Comparison of ENCODE assay signal across 15 cellular contexts in genomic region chr16:29736112-29736511, GRCh38. TPM values are rescaled to one million over a fixed set of nuclear protein-coding genes. Genes with fewer than 3 reads are reported as not detected.
DNase-seq lines count a peak whose midpoint lies in the region; ATAC-seq and TF ChIP-seq lines count a peak whose summit lies in the region.
"Had no signal": no experiment of that assay in that cellular context is flagged by ENCODE, and none has a peak within 500 bp of the region (broad histone marks: within the 10 kb centered on the region; RNA-seq: fewer than 3 reads in every experiment).

No MANE protein-coding gene starts in this region.

- POLR2A ChIA-PET in AG04450 (lab: Yijun Ruan, JAX) = no interaction called here

- DNase-seq in AG04450 (ENCODE audit: low read depth, low spot score) (no peak), ELR (ENCODE audit: low read depth) (peak; percentile 9), WERI-Rb-1 (peak; percentile 18), ureter (ENCODE audit: low spot score) (no peak), HAP-1 (ENCODE audit: low spot score in 2 of 2) (no peak)
- DNase-seq: activated T-cell treated with anti-CD3 and anti-CD28 coated beads, Interleukin-2, amount 50 U/mL, for 4 hours; islet precursor cell; midbrain; NCI-H2081; stimulated activated CD4-positive, alpha-beta T cell treated with anti-CD3 and anti-CD28 coated beads, Interleukin-2, amount 100 ng/mL, for 24 hours had no signal

- peaks cover 7% of the 10 kb centered on the region for H3K27me3 ChIP-seq in AG04450 (ENCODE audit: control insufficient read depth, insufficient read depth, low read length)
- no peaks in the 10 kb centered on the region for H3K27me3 ChIP-seq in WERI-Rb-1 (ENCODE audit: insufficient read depth, low read depth, severe bottlenecking)
- no peaks in the 10 kb centered on the region for H3K27me3 ChIP-seq in mucosa of rectum (ENCODE audit: control insufficient read depth in 2 of 2, insufficient read depth in 2 of 2, low read length in 2 of 2)
- H3K27me3 ChIP-seq in HAP-1 (ENCODE audit: low read depth) = no peaks in the 10 kb centered on the region

- H3K9ac ChIP-seq in mucosa of rectum (ENCODE audit: low read depth in 1 of 2, low read length in 2 of 2) = peak overlapping the region in 1 of 2 donors; percentile 24

- H3K36me3 ChIP-seq in WERI-Rb-1 (no peaks in the 10 kb centered on the region), mucosa of rectum (ENCODE audit: control insufficient read depth in 2 of 2, insufficient read depth in 2 of 2, low read length in 2 of 2) (no peaks in the 10 kb centered on the region), HAP-1 (replicated peaks) (no peaks in the 10 kb centered on the region)

- H3K9me3 ChIP-seq in AG04450 (ENCODE audit: control insufficient read depth, insufficient read depth, low read length) (no peaks in the 10 kb centered on the region), WERI-Rb-1 (ENCODE audit: severe bottlenecking) (no peaks in the 10 kb centered on the region), mucosa of rectum (ENCODE audit: control insufficient read depth in 2 of 2, low read length in 2 of 2) (no peaks in the 10 kb centered on the region), HAP-1 (no peaks in the 10 kb centered on the region)

- CTCF ChIA-PET in AG04450 (lab: Charles Lee) = no interaction called here

- in situ Hi-C loops in HAP-1 (cut with MboI; ENCODE audit: low sequenced_read_pairs) = no loop called here

- H3K4me1 ChIP-seq in mucosa of rectum (ENCODE audit: control insufficient read depth in 2 of 2, insufficient read depth in 2 of 2, low read length in 2 of 2) = peaks cover 23 to 47% of the 10 kb centered on the region in 2 donors
- H3K4me1 ChIP-seq in HAP-1 = no peaks in the 10 kb centered on the region

- ATAC-seq in GM18867 (IDR thresholded peaks at IDR 0.05; ENCODE audit: unreplicated experiment) (no peak), GM18517 (IDR thresholded peaks at IDR 0.05; ENCODE audit: unreplicated experiment) (no peak)
- ATAC-seq: activated T-cell treated with anti-CD3 and anti-CD28 coated beads, Interleukin-2, amount 50 U/mL, for 4 hours had no signal

- H3K4me3 ChIP-seq in AG04450 (ENCODE audit: low read depth, low read length) (no peak overlapping the region), WERI-Rb-1 (ENCODE audit: low read depth, low read length) (no peak overlapping the region), mucosa of rectum (ENCODE audit: low read length in 2 of 2) (peak overlapping the region; percentile 36 to 41), HAP-1 (no peak overlapping the region)

- TF ChIP-seq CTCF in AG04450 (IDR thresholded peaks at IDR 0.05; ENCODE audit: low read depth, low read length) (peak; percentile 33; the same call in 1 of the 2 replicates), WERI-Rb-1 (IDR thresholded peaks at IDR 0.05; ENCODE audit: low read depth, low read length) (peak; percentile 41)

- H3K27ac ChIP-seq in AG04450 (ENCODE audit: low read depth, low read length) (no peak overlapping the region), WERI-Rb-1 (no peak overlapping the region), mucosa of rectum (ENCODE audit: low read depth in 2 of 2, low read length in 2 of 2) (peak overlapping the region; percentile 71 to 75)

RNA-seq across cellular contexts. Expression of gene C16orf54, which starts 9.7 kb away (rescaled TPM):
- not detected in 2 replicates for polyA plus RNA-seq in AG04450 (2011; rRNA removed)
- polyA minus RNA-seq in AG04450 (2011; rRNA and poly(A)+ RNA removed) = not detected in 2 replicates
- total RNA-seq in ureter = 1.6 TPM
- total RNA-seq: pulmonary artery endothelial cell had no signal
- polyA plus RNA-seq: BJ had no signal

RNA-seq across cellular contexts. Expression of gene ZG16, which starts 41.9 kb away (rescaled TPM):
- polyA plus RNA-seq in AG04450 (2011; rRNA removed) = not detected in 2 replicates
- not detected in 2 replicates for polyA minus RNA-seq in AG04450 (2011; rRNA and poly(A)+ RNA removed)
- total RNA-seq in ureter = not detected
- total RNA-seq: pulmonary artery endothelial cell had no signal
- polyA plus RNA-seq: BJ had no signal

RNA-seq across cellular contexts. Expression of gene KIF22, which starts 54.4 kb away (rescaled TPM):
- 14.1 and 19.9 TPM in 2 replicates for polyA plus RNA-seq in AG04450 (2011; rRNA removed)
- polyA minus RNA-seq in AG04450 (2011; rRNA and poly(A)+ RNA removed) = 32.2 and 33.5 TPM in 2 replicates
- 34.3 TPM for total RNA-seq in ureter

RNA-seq across cellular contexts. Expression of gene QPRT, which starts 57.1 kb away (rescaled TPM):
- polyA plus RNA-seq in AG04450 (2011; rRNA removed) = 16.0 and 16.6 TPM in 2 replicates
- polyA minus RNA-seq in AG04450 (2011; rRNA and poly(A)+ RNA removed) = 12.5 and 21.5 TPM in 2 replicates
- 24.7 TPM for total RNA-seq in ureter

Comparison
In these comparisons a context has a peak if more than half of its experiments do, and no peak if none do; other contexts are left out.
1. DNase-seq: peak in ELR (single experiment) and WERI-Rb-1 (single experiment); none in AG04450 (single experiment), ureter (single experiment) and HAP-1 (0 of 2).
2. H3K27ac ChIP-seq: peak in mucosa of rectum (2 of 2); none in AG04450 (single experiment) and WERI-Rb-1 (single experiment).
3. H3K4me3 ChIP-seq: peak in mucosa of rectum (2 of 2); none in AG04450 (single experiment), WERI-Rb-1 (single experiment) and HAP-1 (single experiment).